In the genomic region with DNA sequence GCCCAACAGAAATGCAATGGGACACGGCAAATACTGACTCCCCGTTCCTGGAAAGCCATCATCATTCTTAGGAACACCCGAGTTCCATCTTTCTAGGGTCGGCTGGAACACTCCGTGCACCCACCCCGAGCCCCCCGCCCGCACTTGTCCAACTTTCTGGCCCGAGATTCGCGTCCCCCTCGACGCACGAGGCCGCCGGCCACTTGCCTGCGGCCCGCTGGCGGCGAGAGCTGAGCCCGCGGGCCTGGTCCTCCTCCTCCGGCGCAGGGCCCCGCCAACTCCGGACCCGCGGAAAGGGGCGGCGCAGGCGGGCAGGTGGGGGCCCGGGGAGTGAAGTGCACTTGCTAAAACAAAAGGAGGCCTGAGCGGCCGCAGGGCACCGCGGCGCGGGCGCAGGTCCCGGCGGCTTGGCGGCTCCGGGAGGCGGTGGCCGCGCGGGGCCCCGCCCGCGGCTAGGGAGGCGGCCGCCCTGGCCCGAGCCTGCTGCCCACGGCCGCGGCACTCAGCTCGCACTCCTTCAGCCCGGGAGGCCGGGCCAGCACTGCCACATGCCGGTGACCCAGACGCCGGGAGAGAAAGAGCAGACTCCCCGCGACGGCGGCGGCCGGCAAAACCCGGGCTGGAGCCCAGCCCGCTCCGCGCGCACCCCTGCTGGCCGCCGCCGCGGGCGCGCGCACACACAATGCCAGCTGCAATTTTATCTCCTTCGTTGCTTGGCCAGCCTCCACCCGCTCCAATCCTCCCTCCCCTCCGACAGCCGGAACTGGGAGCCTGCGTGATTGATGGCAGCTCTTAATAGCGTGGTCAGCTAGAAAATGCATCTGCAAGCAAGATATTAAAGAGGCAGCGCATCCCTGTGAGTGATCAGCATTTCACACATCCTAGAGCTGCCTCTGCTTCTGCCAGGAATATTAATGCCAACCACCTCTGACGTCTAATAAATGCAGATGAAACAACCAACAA, we compare ENCODE assay signal across 8 cellular contexts.
DNase-seq lines count a peak whose midpoint lies in the region; ATAC-seq and TF ChIP-seq lines count a peak whose summit lies in the region.

No MANE protein-coding gene starts in this region.

- in situ Hi-C loops in GM18951 (cut with MboI; ENCODE audit: low sequenced_read_pairs, unreplicated experiment): no loop called here

- ATAC-seq in HG03175 (IDR thresholded peaks at IDR 0.05; ENCODE audit: unreplicated experiment): peak; percentile 71

- peak overlapping the region; percentile 65 for H3K27ac ChIP-seq in cingulate gyrus (ENCODE audit: low read depth, low read length)

- peak; percentile 67 for DNase-seq in AG09319 (ENCODE audit: extremely low read depth, low read depth)
- peak; percentile 91 for DNase-seq in NCI-H345 treated with DMSO at 0.1 percent for 48 hours (lab: John Stamatoyannopoulos, UW; ENCODE audit: unreplicated experiment)
- DNase-seq in activated CD4-positive, CD25-positive, alpha-beta regulatory T cell treated with anti-CD3 and anti-CD28 coated beads, Interleukin-2, amount 50 U/mL, for 72 hours: peak; percentile 73
- peak; percentile 94 for DNase-seq in kidney glomerular epithelial cell (lab: John Stamatoyannopoulos, UW)
- DNase-seq in stimulated activated CD4-positive, alpha-beta T cell treated with anti-CD3 and anti-CD28 coated beads, Interleukin-15, amount 100 ng/mL, for 24 hours: peak; percentile 77

- TF ChIP-seq CTCF in AG09319 (IDR thresholded peaks at IDR 0.05; ENCODE audit: low read depth, low read length): no peak

- peak; percentile 88 for TF ChIP-seq POLR2A in GM18951 (IDR thresholded peaks at IDR 0.05; ENCODE audit: extremely low read depth, insufficient read depth, insufficient read length)

Comparison
In these comparisons a context has a peak if more than half of its experiments do, and no peak if none do; other contexts are left out.
1. Peak in every context shown above with its lines: DNase-seq, ATAC-seq and H3K27ac ChIP-seq.